25 cellular contexts compared by ENCODE assay signal in the genomic region with DNA sequence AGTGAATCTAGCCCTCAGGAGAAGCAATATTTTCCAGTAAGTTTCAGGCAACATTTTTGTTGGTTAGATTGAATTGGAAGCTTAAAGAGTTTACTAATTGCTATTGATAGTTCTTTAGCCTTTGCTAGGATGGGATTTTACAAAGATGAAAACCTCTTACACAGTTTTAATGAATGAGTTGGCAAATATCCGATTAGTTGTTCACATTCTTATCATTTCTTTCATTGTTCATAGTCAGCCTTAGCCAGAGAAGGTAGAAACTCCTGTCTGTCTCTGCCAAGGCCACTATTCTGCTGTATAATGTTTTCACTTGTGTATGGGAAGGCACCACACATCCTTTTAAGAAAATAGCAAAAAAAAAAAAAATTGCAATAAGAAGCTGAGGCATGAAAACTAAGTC.
"Had no signal": no experiment of that assay in that cellular context is flagged by ENCODE, and none has a peak within 500 bp of the region (broad histone marks: within the 10 kb centered on the region; RNA-seq: fewer than 3 reads in every experiment).

No MANE protein-coding gene starts in this region.

- H3K27ac ChIP-seq: colonic mucosa, gastroesophageal sphincter, lower lobe of right lung, tibial nerve had no signal

- H3K4me1 ChIP-seq: colonic mucosa, gastroesophageal sphincter, lower lobe of right lung, tibial nerve had no signal

- H3K36me3 ChIP-seq: colonic mucosa, lower lobe of right lung, tibial nerve had no signal

- H3K9me3 ChIP-seq: colonic mucosa, gastroesophageal sphincter, lower lobe of right lung had no signal

- DNase-seq: activated CD4-positive, alpha-beta memory T cell treated with anti-CD3 and anti-CD28 coated beads, Interleukin-2, amount 10 ng/mL, durations not matched to agents 7 days and 5 days; activated CD4-positive, alpha-beta T cell treated with anti-CD3 and anti-CD28 coated beads, Interleukin-2, amount 10 ng/mL, durations not matched to agents 7 days and 5 days; activated CD4-positive, CD25-positive, alpha-beta regulatory T cell treated with anti-CD3 and anti-CD28 coated beads, Interleukin-2, amount 50 U/mL, for 72 hours; activated CD8-positive, alpha-beta memory T cell treated with anti-CD3 and anti-CD28 coated beads, Interleukin-2, amount 50 U/mL, for 48 hours; activated gamma-delta T cell; activated naive CD4-positive, alpha-beta T cell treated with anti-CD3 and anti-CD28 coated beads, Interleukin-2, amount 50 U/mL, for 16 hours; activated T-cell treated with anti-CD3 and anti-CD28 coated beads, Interleukin-2, amount 50 U/mL, for 24 hours; amniotic stem cell; colonic mucosa; effector memory CD8-positive, alpha-beta T cell; erythroblast; head of caudate nucleus; hippocampal formation; lower lobe of right lung; mesendoderm; stimulated activated CD4-positive, alpha-beta T cell treated with anti-CD3 and anti-CD28 coated beads, Interleukin-2, amount 100 ng/mL, for 24 hours; stimulated activated naive CD4-positive, alpha-beta T cell; T-helper 17 cell; T1000 had no signal

- H3K4me2 ChIP-seq: smooth muscle cell had no signal

- H3K27me3 ChIP-seq: colonic mucosa, gastroesophageal sphincter, tibial nerve had no signal

- H3K4me3 ChIP-seq: colonic mucosa, gastroesophageal sphincter, lower lobe of right lung, smooth muscle cell, tibial nerve had no signal

- ATAC-seq: effector memory CD8-positive, alpha-beta T cell; gastroesophageal sphincter; left lobe of liver; lower lobe of right lung; natural killer cell treated with Interleukin-12 subunit alpha and Interleukin-12 subunit beta and Interleukin-15 and Interleukin-18, amount 100 ng/mL, for 72 hours; sciatic nerve; T-helper 17 cell had no signal
